Comparison of ENCODE assay signal across 33 cellular contexts in the genomic region with DNA sequence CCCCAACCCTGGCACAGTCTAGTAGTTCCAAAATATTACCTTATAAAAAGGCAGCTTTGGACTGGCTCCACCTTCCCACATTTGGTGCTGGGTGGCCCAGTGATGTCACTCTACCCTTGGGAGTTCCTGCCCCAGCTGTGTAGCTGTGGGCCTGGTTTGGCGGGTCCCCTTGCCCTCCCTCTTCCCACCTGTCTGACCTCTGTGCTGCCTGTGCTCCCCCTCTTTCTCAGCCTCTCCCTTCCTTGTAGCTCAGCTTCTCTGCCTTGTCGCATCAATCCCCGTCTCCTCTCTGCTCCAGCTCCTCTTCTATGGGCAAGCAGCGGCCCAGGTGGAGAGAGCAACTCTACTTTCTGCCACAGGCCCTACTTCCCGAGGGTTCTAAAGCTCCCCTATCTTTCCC. TPM values are rescaled to one million over a fixed set of nuclear protein-coding genes. Genes with fewer than 3 reads are reported as not detected.
DNase-seq lines count a peak whose midpoint lies in the region; ATAC-seq, FAIRE-seq and TF ChIP-seq lines count a peak whose summit lies in the region.
"Had no signal": no experiment of that assay in that cellular context is flagged by ENCODE, and none has a peak within 500 bp of the region (broad histone marks: within the 10 kb centered on the region; RNA-seq: fewer than 3 reads in every experiment).

No MANE protein-coding gene starts in this region.

- no peak overlapping the region for H3K4me3 Mint-ChIP-seq in glutamatergic neuron (ENCODE audit: unreplicated experiment)
- no peak overlapping the region for H3K4me3 Mint-ChIP-seq in progenitor cell of endocrine pancreas (ENCODE audit: low read depth)
- H3K4me3 Mint-ChIP-seq: activated naive CD8-positive, alpha-beta T cell treated with anti-CD3 and anti-CD28 coated beads for 36 hours; activated T-cell treated with anti-CD3 and anti-CD28 coated beads, Interleukin-2, amount 50 U/mL, for 4 hours; CD8-positive, alpha-beta memory T cell; effector memory CD8-positive, alpha-beta T cell; nephron had no signal

- DNase-seq in A549 (ENCODE audit: low read depth in 1 of 2, low spot score in 1 of 2) (no peak), GM20000 (ENCODE audit: low spot score) (peak; percentile 2), glutamatergic neuron (no peak), progenitor cell of endocrine pancreas (ENCODE audit: low spot score, unreplicated experiment) (no peak), MG63 (no peak), hippocampal formation (lab: John Stamatoyannopoulos, UW) (no peak)
- no peak for DNase-seq in stimulated activated CD4-positive, alpha-beta T cell treated with anti-CD3 and anti-CD28 coated beads, Interleukin-15, amount 100 ng/mL, for 24 hours
- DNase-seq: activated gamma-delta T cell; activated naive CD8-positive, alpha-beta T cell treated with anti-CD3 and anti-CD28 coated beads for 36 hours; activated T-cell treated with anti-CD3 and anti-CD28 coated beads, Interleukin-2, amount 50 U/mL, for 4 hours; anterior cingulate cortex; CD8-positive, alpha-beta memory T cell; DMS153; effector memory CD8-positive, alpha-beta T cell; Kasumi-1; NCI-H1436; NCI-H2081 treated with DMSO at 0.1 percent for 48 hours; NCI-H345; NCI-H748 treated with DMSO at 0.1 percent for 48 hours; retina; Right ventricle myocardium superior; small intestine; stimulated activated CD4-positive, alpha-beta T cell treated with anti-CD3 and anti-CD28 coated beads, Interleukin-2, amount 100 ng/mL, for 24 hours; stimulated activated naive CD8-positive, alpha-beta T cell treated with anti-CD3 and anti-CD28 coated beads, Interleukin-15, Interleukin-2, amounts not matched to agents 100 U/mL and 50 U/mL, for 24 hours; T-helper 2 cell had no signal

- peak overlapping the region; percentile 88 to 100 for H3K27ac ChIP-seq in A549
- H3K27ac ChIP-seq: testis had no signal

- TF ChIP-seq POLR2A in A549 (IDR thresholded peaks at IDR 0.05; ENCODE audit: low read length), result no peak

- H3K27ac Mint-ChIP-seq in glutamatergic neuron (ENCODE audit: unreplicated experiment) (peak overlapping the region; percentile 5), progenitor cell of endocrine pancreas (peak overlapping the region; percentile 32)
- H3K27ac Mint-ChIP-seq: activated naive CD8-positive, alpha-beta T cell treated with anti-CD3 and anti-CD28 coated beads for 36 hours; CD8-positive, alpha-beta memory T cell; effector memory CD8-positive, alpha-beta T cell; nephron had no signal

- POLR2A ChIA-PET in A549 (lab: Yijun Ruan, JAX), result no interaction called here

- no peak overlapping the region for H3K4me3 ChIP-seq in A549
- no peak overlapping the region for H3K4me3 ChIP-seq in MG63
- H3K4me3 ChIP-seq: GM12878, ovary, testis had no signal

- FAIRE-seq in A549 (lab: Jason Lieb, UNC), result no peak
- FAIRE-seq: GM12878, keratinocyte, small intestine had no signal

- H3K36me3 ChIP-seq in MG63, result no peaks in the 10 kb centered on the region; the same call in 1 of the 2 replicates
- H3K36me3 ChIP-seq: ovary had no signal

- peaks cover 8% of the 10 kb centered on the region for H3K4me1 Mint-ChIP-seq in glutamatergic neuron (ENCODE audit: low read depth, unreplicated experiment)
- H3K4me1 Mint-ChIP-seq in progenitor cell of endocrine pancreas (ENCODE audit: low read depth), result no peaks in the 10 kb centered on the region
- H3K4me1 Mint-ChIP-seq: activated naive CD8-positive, alpha-beta T cell treated with anti-CD3 and anti-CD28 coated beads for 36 hours; CD8-positive, alpha-beta memory T cell had no signal

- no peak for TF ChIP-seq RAD21 in A549 (conservative IDR thresholded peaks at IDR 0.05 in 1 of 2, IDR thresholded peaks at IDR 0.05 in 1 of 2)

- CTCF ChIA-PET in A549 (lab: Yijun Ruan, JAX), result interaction anchor here (0.7 to 20.4 kb wide), 6 partner anchors 9 to 51 kb away, joined by 3 to 281 read pairs (median 4); no protein-coding TSS in a partner anchor

- H3K4me1 ChIP-seq in A549, result peaks cover 49% of the 10 kb centered on the region

- no peak for ATAC-seq in A549
- ATAC-seq: activated T-cell treated with anti-CD3 and anti-CD28 coated beads, Interleukin-2, amount 50 U/mL, for 4 hours; effector memory CD8-positive, alpha-beta T cell; GM12878; stimulated activated naive CD8-positive, alpha-beta T cell treated with anti-CD3 and anti-CD28 coated beads, Interleukin-15, Interleukin-2, amounts not matched to agents 100 U/mL and 50 U/mL, for 24 hours had no signal

- H3K4me2 ChIP-seq in A549, result peak overlapping the region; percentile 1; the same call in 1 of the 3 replicates

- peaks cover 11% of the 10 kb centered on the region for H3K36me3 Mint-ChIP-seq in glutamatergic neuron (ENCODE audit: unreplicated experiment)
- H3K36me3 Mint-ChIP-seq in progenitor cell of endocrine pancreas (ENCODE audit: insufficient read depth), result no peaks in the 10 kb centered on the region
- H3K36me3 Mint-ChIP-seq: CD8-positive, alpha-beta memory T cell had no signal

- WGBS in A549 (ENCODE audit: missing lambda C conversion rate), result 94% methylated on average over 5 of the region's 5 CpGs

- H3K27me3 ChIP-seq in MG63, result no peaks in the 10 kb centered on the region
- H3K27me3 ChIP-seq: ovary, testis had no signal

- TF ChIP-seq CTCF in A549 (IDR thresholded peaks at IDR 0.05) (no peak), GM20000 (IDR thresholded peaks at IDR 0.05; ENCODE audit: extremely low read depth, missing control alignments) (no peak), glutamatergic neuron (IDR thresholded peaks at IDR 0.05; ENCODE audit: partially characterized antibody, unreplicated experiment) (no peak), progenitor cell of endocrine pancreas (IDR thresholded peaks at IDR 0.05; ENCODE audit: unreplicated experiment) (no peak)

- no peaks in the 10 kb centered on the region for H3K9me3 ChIP-seq in A549
- H3K9me3 ChIP-seq in MG63, result peaks cover 3% of the 10 kb centered on the region; the same call in 1 of the 2 replicates
- H3K9me3 ChIP-seq: ovary, testis had no signal

- H3K27me3 Mint-ChIP-seq in glutamatergic neuron (ENCODE audit: unreplicated experiment) (peaks cover 5% of the 10 kb centered on the region), progenitor cell of endocrine pancreas (peaks cover 1% of the 10 kb centered on the region)

- TF ChIP-seq EP300 in A549 (IDR thresholded peaks at IDR 0.05), result no peak

- peaks cover 4% of the 10 kb centered on the region for H3K9me3 Mint-ChIP-seq in glutamatergic neuron (ENCODE audit: unreplicated experiment)
- peaks cover 3% of the 10 kb centered on the region for H3K9me3 Mint-ChIP-seq in progenitor cell of endocrine pancreas (ENCODE audit: low read depth)
- H3K9me3 Mint-ChIP-seq: activated naive CD8-positive, alpha-beta T cell treated with anti-CD3 and anti-CD28 coated beads for 36 hours; activated T-cell treated with anti-CD3 and anti-CD28 coated beads, Interleukin-2, amount 50 U/mL, for 4 hours; CD8-positive, alpha-beta memory T cell; effector memory CD8-positive, alpha-beta T cell had no signal

TF ChIP-seq in A549, 52 proteins besides CTCF, POLR2A, EP300 and RAD21 (continues in another document):
- no peak for TF ChIP-seq MAFK (IDR thresholded peaks at IDR 0.05; ENCODE audit: partially characterized antibody)
- no peak for TF ChIP-seq FOSB (CRISPR knock-in tag; IDR thresholded peaks at IDR 0.05)
- TF ChIP-seq, protein P1, sequence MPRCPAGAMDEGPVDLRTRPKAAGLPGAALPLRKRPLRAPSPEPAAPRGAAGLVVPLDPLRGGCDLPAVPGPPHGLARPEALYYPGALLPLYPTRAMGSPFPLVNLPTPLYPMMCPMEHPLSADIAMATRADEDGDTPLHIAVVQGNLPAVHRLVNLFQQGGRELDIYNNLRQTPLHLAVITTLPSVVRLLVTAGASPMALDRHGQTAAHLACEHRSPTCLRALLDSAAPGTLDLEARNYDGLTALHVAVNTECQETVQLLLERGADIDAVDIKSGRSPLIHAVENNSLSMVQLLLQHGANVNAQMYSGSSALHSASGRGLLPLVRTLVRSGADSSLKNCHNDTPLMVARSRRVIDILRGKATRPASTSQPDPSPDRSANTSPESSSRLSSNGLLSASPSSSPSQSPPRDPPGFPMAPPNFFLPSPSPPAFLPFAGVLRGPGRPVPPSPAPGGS (IDR thresholded peaks at IDR 0.05), result no peak
- no peak for TF ChIP-seq HEYL (CRISPR knock-in tag; IDR thresholded peaks at IDR 0.05)
- TF ChIP-seq POLR2AphosphoS2 (conservative IDR thresholded peaks at IDR 0.05; ENCODE audit: low read length), result no peak
- TF ChIP-seq NFE2L2 (conservative IDR thresholded peaks at IDR 0.05; ENCODE audit: low read length), result no peak
- no peak for TF ChIP-seq JUNB (IDR thresholded peaks at IDR 0.05)
- no peak for TF ChIP-seq CHD4 (IDR thresholded peaks at IDR 0.05; ENCODE audit: borderline replicate concordance)
- TF ChIP-seq CBX2 (IDR thresholded peaks at IDR 0.05; ENCODE audit: borderline replicate concordance, low read depth), result no peak
- TF ChIP-seq ZNF302 (CRISPR knock-in tag; IDR thresholded peaks at IDR 0.05), result no peak
- no peak for TF ChIP-seq HMGXB4 (CRISPR knock-in tag; IDR thresholded peaks at IDR 0.05; ENCODE audit: borderline replicate concordance)
- TF ChIP-seq RARB (CRISPR knock-in tag; IDR thresholded peaks at IDR 0.05), result no peak
- no peak for TF ChIP-seq NPAS2 (CRISPR knock-in tag; IDR thresholded peaks at IDR 0.05; ENCODE audit: borderline replicate concordance)
- no peak for TF ChIP-seq RCOR1 (IDR thresholded peaks at IDR 0.05; ENCODE audit: low read depth, low read length)

RNA-seq across cellular contexts. Expression of gene CHRDL2, which starts 54.6 kb away (rescaled TPM):
- polyA plus RNA-seq in A549 (2011; rRNA removed) (1.8 and 2.3 TPM in 2 replicates), A549 (2017; fragmentation: RNase III; extraction: RNeasy Plus Mini Kit Qiagen cat#74134 plus additional on column Dnase treatment) (2.6 to 5.8 TPM (median 5.4 TPM) in 3 replicates)
- 4.9 and 6.3 TPM in 2 replicates for polyA plus RNA-seq in A549 (2012; cell fraction: cytosol; rRNA removed)
- polyA plus RNA-seq in A549 (2012; cell fraction: nucleus; rRNA removed), result 5.5 and 5.8 TPM in 2 replicates
- 1.7 and 3.4 TPM in 2 replicates for polyA minus RNA-seq in A549 (2011; rRNA and poly(A)+ RNA removed)
- total RNA-seq in glutamatergic neuron (ENCODE audit: unreplicated experiment) (not detected), progenitor cell of endocrine pancreas (1.3 and 2.5 TPM in 2 replicates)
- total RNA-seq in MG63 (2014; rRNA removed; shearing (Covaris generic); ENCODE audit: low replicate concordance), result not detected in 2 replicates
- total RNA-seq: activated naive CD8-positive, alpha-beta T cell treated with anti-CD3 and anti-CD28 coated beads for 36 hours; activated T-cell treated with anti-CD3 and anti-CD28 coated beads, Interleukin-2, amount 50 U/mL, for 4 hours; CD8-positive, alpha-beta memory T cell; epithelial cell of proximal tubule; glomerular endothelial cell; GM12878; lung microvascular endothelial cell had no signal
- polyA plus RNA-seq: CD8-positive, alpha-beta memory T cell; GM12878; keratinocyte had no signal
